19 cellular contexts compared by ENCODE assay signal in the genomic region with DNA sequence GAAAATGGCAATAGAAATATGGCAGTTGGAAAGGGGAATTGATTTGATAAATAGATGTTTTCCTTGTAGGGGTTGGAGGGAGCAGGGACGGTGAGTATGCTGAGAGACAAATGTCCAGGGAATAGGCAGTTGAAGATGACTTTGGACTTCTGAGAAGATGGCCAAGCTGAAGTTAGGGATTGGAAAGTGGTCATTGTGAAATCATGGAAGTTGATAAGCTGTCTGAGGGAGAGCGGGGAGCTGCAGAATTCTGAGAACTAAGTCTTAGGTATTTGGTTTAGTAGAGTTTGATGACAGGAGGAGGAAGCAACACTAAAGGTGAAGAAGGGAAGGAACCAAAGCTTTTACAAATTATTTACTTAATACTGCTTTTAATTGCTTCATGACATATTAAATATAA. TPM values are rescaled to one million over a fixed set of nuclear protein-coding genes. Genes with fewer than 3 reads are reported as not detected.
DNase-seq lines count a peak whose midpoint lies in the region; ATAC-seq and TF ChIP-seq lines count a peak whose summit lies in the region.
"Had no signal": no experiment of that assay in that cellular context is flagged by ENCODE, and none has a peak within 500 bp of the region (broad histone marks: within the 10 kb centered on the region; RNA-seq: fewer than 3 reads in every experiment).

No MANE protein-coding gene starts in this region.

- peaks cover 37% of the 10 kb centered on the region for H3K36me3 Mint-ChIP-seq in CD4-positive, CD25-positive, alpha-beta regulatory T cell
- peaks cover 78% of the 10 kb centered on the region for H3K36me3 Mint-ChIP-seq in nephron progenitor cell (ENCODE audit: low read depth)

- peak overlapping the region; percentile 5 to 72 (median 17) for H3K27ac Mint-ChIP-seq in CD4-positive, CD25-positive, alpha-beta regulatory T cell
- H3K27ac Mint-ChIP-seq in nephron progenitor cell, result peak overlapping the region; percentile 8
- H3K27ac Mint-ChIP-seq: GM23338, natural killer cell had no signal

- no peak for ATAC-seq in CD4-positive, CD25-positive, alpha-beta regulatory T cell (ENCODE audit: low read depth in 2 of 2)
- ATAC-seq in GM21576 (IDR thresholded peaks at IDR 0.05; ENCODE audit: unreplicated experiment), result no peak
- ATAC-seq: activated naive CD4-positive, alpha-beta T cell treated with anti-CD3 and anti-CD28 coated beads, Interleukin-2, amount 50 U/mL, for 72 hours; GM23338; natural killer cell had no signal

- peaks cover 0 to 6% (median 3%) of the 10 kb centered on the region in 4 donors for H3K4me1 Mint-ChIP-seq in CD4-positive, CD25-positive, alpha-beta regulatory T cell
- peaks cover 12% of the 10 kb centered on the region for H3K4me1 Mint-ChIP-seq in nephron progenitor cell
- H3K4me1 Mint-ChIP-seq: GM23338, immature natural killer cell had no signal

- TF ChIP-seq EP300 in SK-N-SH (IDR thresholded peaks at IDR 0.05; ENCODE audit: borderline replicate concordance in 1 of 2, low read depth in 1 of 2, low read length in 1 of 2), result no peak

- no peaks in the 10 kb centered on the region for H3K4me1 ChIP-seq in CD4-positive, CD25-positive, alpha-beta regulatory T cell (ENCODE audit: control insufficient read depth, insufficient read depth, low read length, poor library complexity, severe bottlenecking)
- peaks cover 8 to 17% of the 10 kb centered on the region in 2 experiments for H3K4me1 ChIP-seq in SK-N-SH (ENCODE audit: control insufficient read depth in 1 of 2, insufficient read depth in 2 of 2, low read depth in 1 of 2, low read length in 1 of 2)

- WGBS in SK-N-SH (ENCODE audit: low lambda C conversion rate), result 100% methylated on average over 2 of the region's 2 CpGs

- H3K79me2 ChIP-seq in SK-N-SH (ENCODE audit: insufficient read depth), result no peaks in the 10 kb centered on the region

- peaks cover 9% of the 10 kb centered on the region for H3F3A ChIP-seq in SK-N-SH (replicated peaks; ENCODE audit: insufficient read depth)

- POLR2A ChIA-PET in SK-N-SH (lab: Yijun Ruan, JAX), result no interaction called here

- peaks cover 74% of the 10 kb centered on the region for H3K36me3 ChIP-seq in CD4-positive, CD25-positive, alpha-beta regulatory T cell (ENCODE audit: control insufficient read depth, insufficient read depth, low read length)
- peaks cover 62 to 74% of the 10 kb centered on the region in 2 experiments for H3K36me3 ChIP-seq in SK-N-SH (replicated peaks in 1 of 2; ENCODE audit: control insufficient read depth in 1 of 2, insufficient read depth in 2 of 2, low read length in 1 of 2)

- no peaks in the 10 kb centered on the region for H3K9me3 Mint-ChIP-seq in CD4-positive, CD25-positive, alpha-beta regulatory T cell
- H3K9me3 Mint-ChIP-seq in nephron progenitor cell, result no peaks in the 10 kb centered on the region
- H3K9me3 Mint-ChIP-seq: activated naive CD4-positive, alpha-beta T cell treated with anti-CD3 and anti-CD28 coated beads, Interleukin-2, amount 50 U/mL, for 72 hours; GM23338; immature natural killer cell; natural killer cell had no signal

- no peaks in the 10 kb centered on the region for H3K9me2 ChIP-seq in SK-N-SH

- H2AFZ ChIP-seq in SK-N-SH (ENCODE audit: low read depth), result no peak overlapping the region
- H2AFZ ChIP-seq: GM23338 had no signal

- H4K20me1 ChIP-seq in SK-N-SH (ENCODE audit: insufficient read depth), result no peaks in the 10 kb centered on the region

- no peak overlapping the region for H3K4me3 Mint-ChIP-seq in CD4-positive, CD25-positive, alpha-beta regulatory T cell
- H3K4me3 Mint-ChIP-seq in nephron progenitor cell, result no peak overlapping the region
- H3K4me3 Mint-ChIP-seq: GM23338, immature natural killer cell, natural killer cell had no signal

- no peak for DNase-seq in CD4-positive, CD25-positive, alpha-beta regulatory T cell
- DNase-seq in SK-N-SH, result no peak
- peak; percentile 16 for DNase-seq in fibroblast of villous mesenchyme (ENCODE audit: low read depth)
- DNase-seq in nephron progenitor cell, result no peak
- DNase-seq in GM19240 (ENCODE audit: insufficient read length, low spot score), result no peak
- no peak for DNase-seq in foreskin melanocyte
- DNase-seq in NK-92 (lab: John Stamatoyannopoulos, UW; ENCODE audit: unreplicated experiment), result no peak
- DNase-seq: activated CD4-positive, alpha-beta T cell treated with anti-CD3 and anti-CD28 coated beads for 48 hours; immature natural killer cell; natural killer cell; NCI-H2107; stimulated activated naive CD4-positive, alpha-beta T cell had no signal

- H3K27ac ChIP-seq in CD4-positive, CD25-positive, alpha-beta regulatory T cell (ENCODE audit: insufficient read depth, low read length, poor library complexity, severe bottlenecking), result no peak overlapping the region
- H3K27ac ChIP-seq in SK-N-SH (ENCODE audit: low read depth in 2 of 2, low read length in 1 of 2), result peak overlapping the region; percentile 27 to 95; a peak in 3 of 4 replicates
- H3K27ac ChIP-seq: brain microvascular endothelial cell, C4-2B had no signal

- no peaks in the 10 kb centered on the region for H3K9me3 ChIP-seq in CD4-positive, CD25-positive, alpha-beta regulatory T cell (ENCODE audit: control insufficient read depth in 2 of 2, low read length in 2 of 2)
- no peaks in the 10 kb centered on the region for H3K9me3 ChIP-seq in SK-N-SH
- H3K9me3 ChIP-seq: transverse colon had no signal

- no peak for TF ChIP-seq RAD21 in SK-N-SH (IDR thresholded peaks at IDR 0.05; ENCODE audit: low read length)

- no peaks in the 10 kb centered on the region for H3K27me3 Mint-ChIP-seq in CD4-positive, CD25-positive, alpha-beta regulatory T cell
- no peaks in the 10 kb centered on the region for H3K27me3 Mint-ChIP-seq in nephron progenitor cell (ENCODE audit: low read depth, poor library complexity)

- H3K4me2 ChIP-seq in SK-N-SH, result no peak overlapping the region
- H3K4me2 ChIP-seq: GM23338 had no signal

- no peak for TF ChIP-seq CTCF in SK-N-SH (IDR thresholded peaks at IDR 0.05)
- no peak for TF ChIP-seq CTCF in fibroblast of villous mesenchyme (IDR thresholded peaks at IDR 0.05; ENCODE audit: insufficient read depth, low read depth, low read length)
- no peak for TF ChIP-seq CTCF in nephron progenitor cell (IDR thresholded peaks at IDR 0.05)

- no peaks in the 10 kb centered on the region for H3K27me3 ChIP-seq in CD4-positive, CD25-positive, alpha-beta regulatory T cell (ENCODE audit: control insufficient read depth, insufficient read depth, low read length)
- no peaks in the 10 kb centered on the region for H3K27me3 ChIP-seq in SK-N-SH (ENCODE audit: insufficient read depth)
- H3K27me3 ChIP-seq: brain microvascular endothelial cell, transverse colon had no signal

- no peak overlapping the region for H3K4me3 ChIP-seq in CD4-positive, CD25-positive, alpha-beta regulatory T cell (ENCODE audit: low read depth, low read length)
- H3K4me3 ChIP-seq in SK-N-SH (ENCODE audit: low read depth in 2 of 2, low read length in 1 of 2) (no peak overlapping the region), fibroblast of villous mesenchyme (ENCODE audit: low read depth, low read length) (no peak overlapping the region)
- H3K4me3 ChIP-seq: GM23338, lung, transverse colon had no signal

- H3K9ac ChIP-seq in SK-N-SH, result no peak overlapping the region

- CTCF ChIA-PET in SK-N-SH (lab: Yijun Ruan, JAX), result interaction anchor here (1.3 to 2.7 kb wide), 2 partner anchors 12 to 16 kb away, joined by 3 to 11 read pairs; no protein-coding TSS in a partner anchor

TF ChIP-seq in SK-N-SH, 30 proteins besides CTCF, POLR2A, EP300 and RAD21:
- TF ChIP-seq FOSL2 (IDR thresholded peaks at IDR 0.05; ENCODE audit: borderline replicate concordance, low read depth) (no peak), JUND (IDR thresholded peaks at IDR 0.05) (no peak), CHD2 (IDR thresholded peaks at IDR 0.05; ENCODE audit: low read length, partially characterized antibody) (no peak), TAF1 (IDR thresholded peaks at IDR 0.05; ENCODE audit: borderline replicate concordance, low read depth, low read length) (no peak), RCOR1 (IDR thresholded peaks at IDR 0.05; ENCODE audit: low read length) (no peak)

RNA-seq across cellular contexts. Expression of gene NDUFAF5, which starts 15.1 kb away (rescaled TPM):
- 51.4 TPM for total RNA-seq in CD4-positive, CD25-positive, alpha-beta regulatory T cell
- 10 to 100 TPM in 3 of 4 donors, 1 to 10 TPM in 1; 7.3 to 17.8 (median 11.2) TPM for polyA plus RNA-seq in CD4-positive, CD25-positive, alpha-beta regulatory T cell
- 8.0 TPM in 2 replicates for polyA plus RNA-seq in SK-N-SH (2012; rRNA removed)
- polyA plus RNA-seq in SK-N-SH (2012; cell fraction: cytosol; rRNA removed), result 10.9 and 16.5 TPM in 2 replicates
- polyA plus RNA-seq in SK-N-SH (2012; cell fraction: nucleus; rRNA removed), result 10.7 and 24.7 TPM in 2 replicates
- 16.0 and 22.9 TPM in 2 replicates for total RNA-seq in fibroblast of villous mesenchyme

RNA-seq across cellular contexts. Expression of gene ESF1, which starts 15.3 kb away (rescaled TPM):
- total RNA-seq in CD4-positive, CD25-positive, alpha-beta regulatory T cell, result 8.5 TPM
- polyA plus RNA-seq in CD4-positive, CD25-positive, alpha-beta regulatory T cell, result 1 to 10 TPM; 4.1 to 5.0 (median 4.6) TPM
- 1.4 and 1.8 TPM in 2 replicates for polyA plus RNA-seq in SK-N-SH (2012; rRNA removed)
- polyA plus RNA-seq in SK-N-SH (2012; cell fraction: cytosol; rRNA removed), result 2.5 and 4.6 TPM in 2 replicates
- polyA plus RNA-seq in SK-N-SH (2012; cell fraction: nucleus; rRNA removed), result 0.85 and 1.9 TPM in 2 replicates
- total RNA-seq in fibroblast of villous mesenchyme, result 7.4 and 13.8 TPM in 2 replicates
